1 cellular context compared by ENCODE assay signal in the genomic region with DNA sequence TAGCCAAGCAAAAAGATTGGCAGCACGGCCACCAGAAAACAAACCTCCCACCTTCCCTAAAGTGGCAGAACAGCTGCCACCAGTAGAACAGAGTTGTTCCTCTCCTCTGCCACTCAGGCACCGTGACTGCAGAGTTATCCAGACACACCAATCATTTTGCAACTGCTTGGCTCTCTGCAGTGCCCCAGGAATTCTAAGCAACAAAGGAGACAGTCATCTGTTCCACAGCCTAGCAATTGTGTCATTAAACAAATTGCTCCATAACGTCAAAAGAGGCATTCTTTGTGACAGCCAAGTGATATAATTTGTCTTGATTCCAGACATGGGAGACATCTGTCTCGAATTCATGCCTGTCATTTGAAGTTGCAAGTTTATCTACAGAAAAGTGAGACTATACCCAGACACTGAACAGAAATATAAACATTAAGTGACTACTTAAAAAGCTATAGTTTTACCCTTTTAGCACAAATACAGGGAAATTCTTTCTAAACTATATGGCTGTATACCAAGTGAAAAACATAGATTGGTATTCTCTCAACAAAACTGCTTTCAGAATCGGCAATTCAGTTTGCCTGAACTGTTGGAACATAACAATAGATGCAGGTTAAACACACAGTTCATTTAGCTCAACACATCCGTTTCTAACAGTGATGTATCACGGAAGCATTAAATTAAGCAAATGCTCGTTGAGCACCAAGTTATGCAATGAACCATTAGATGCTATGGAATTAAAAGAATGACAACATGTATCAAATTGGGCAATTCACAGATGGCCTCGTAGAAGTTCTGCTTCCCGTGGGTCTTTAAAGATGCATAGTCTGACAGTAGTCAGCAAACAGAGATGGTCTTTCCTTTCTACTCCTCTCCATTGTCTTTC.
TF ChIP-seq lines count a peak whose summit lies in the region.

No MANE protein-coding gene starts in this region.

TF ChIP-seq in GM23338, 12 proteins besides CTCF, POLR2A, EP300 and RAD21 (continued from another document):
- TF ChIP-seq, protein P1, sequence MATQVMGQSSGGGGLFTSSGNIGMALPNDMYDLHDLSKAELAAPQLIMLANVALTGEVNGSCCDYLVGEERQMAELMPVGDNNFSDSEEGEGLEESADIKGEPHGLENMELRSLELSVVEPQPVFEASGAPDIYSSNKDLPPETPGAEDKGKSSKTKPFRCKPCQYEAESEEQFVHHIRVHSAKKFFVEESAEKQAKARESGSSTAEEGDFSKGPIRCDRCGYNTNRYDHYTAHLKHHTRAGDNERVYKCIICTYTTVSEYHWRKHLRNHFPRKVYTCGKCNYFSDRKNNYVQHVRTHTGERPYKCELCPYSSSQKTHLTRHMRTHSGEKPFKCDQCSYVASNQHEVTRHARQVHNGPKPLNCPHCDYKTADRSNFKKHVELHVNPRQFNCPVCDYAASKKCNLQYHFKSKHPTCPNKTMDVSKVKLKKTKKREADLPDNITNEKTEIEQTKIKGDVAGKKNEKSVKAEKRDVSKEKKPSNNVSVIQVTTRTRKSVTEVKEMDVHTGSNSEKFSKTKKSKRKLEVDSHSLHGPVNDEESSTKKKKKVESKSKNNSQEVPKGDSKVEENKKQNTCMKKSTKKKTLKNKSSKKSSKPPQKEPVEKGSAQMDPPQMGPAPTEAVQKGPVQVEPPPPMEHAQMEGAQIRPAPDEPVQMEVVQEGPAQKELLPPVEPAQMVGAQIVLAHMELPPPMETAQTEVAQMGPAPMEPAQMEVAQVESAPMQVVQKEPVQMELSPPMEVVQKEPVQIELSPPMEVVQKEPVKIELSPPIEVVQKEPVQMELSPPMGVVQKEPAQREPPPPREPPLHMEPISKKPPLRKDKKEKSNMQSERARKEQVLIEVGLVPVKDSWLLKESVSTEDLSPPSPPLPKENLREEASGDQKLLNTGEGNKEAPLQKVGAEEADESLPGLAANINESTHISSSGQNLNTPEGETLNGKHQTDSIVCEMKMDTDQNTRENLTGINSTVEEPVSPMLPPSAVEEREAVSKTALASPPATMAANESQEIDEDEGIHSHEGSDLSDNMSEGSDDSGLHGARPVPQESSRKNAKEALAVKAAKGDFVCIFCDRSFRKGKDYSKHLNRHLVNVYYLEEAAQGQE (IDR thresholded peaks at IDR 0.05; ENCODE audit: unreplicated experiment) = no peak
- no peak for TF ChIP-seq JUNB (IDR thresholded peaks at IDR 0.05; ENCODE audit: unreplicated experiment)
